Comparison of ENCODE assay signal across 8 cellular contexts in genomic region chr12:56220611-56221232, GRCh38. TPM values are rescaled to one million over a fixed set of nuclear protein-coding genes. Genes with fewer than 3 reads are reported as not detected.
DNase-seq lines count a peak whose midpoint lies in the region; ATAC-seq and TF ChIP-seq lines count a peak whose summit lies in the region.

No MANE protein-coding gene starts in this region.

- H3K4me1 Mint-ChIP-seq in activated CD4-positive, alpha-beta T cell treated with anti-CD3 and anti-CD28 coated beads, Interleukin-2, amount 10 ng/mL, durations not matched to agents 7 days and 5 days, result peaks cover 44% of the 10 kb centered on the region

- peak overlapping the region; percentile 76 for H3K4me2 ChIP-seq in neural cell (ENCODE audit: low read length)

- H3K4me3 ChIP-seq in SJSA1, result peak overlapping the region; percentile 56
- peak overlapping the region; percentile 78 for H3K4me3 ChIP-seq in neural cell (ENCODE audit: low read length)

- peaks cover 7% of the 10 kb centered on the region for H3K36me3 ChIP-seq in SJSA1
- H3K36me3 ChIP-seq in neural cell (ENCODE audit: insufficient read depth, low read length), result no peaks in the 10 kb centered on the region

- ATAC-seq in HG02852 (IDR thresholded peaks at IDR 0.05; ENCODE audit: unreplicated experiment), result no peak

- TF ChIP-seq CTCF in neural cell (IDR thresholded peaks at IDR 0.05; ENCODE audit: poor library complexity, severe bottlenecking), result no peak

- TF ChIP-seq EP300 in neural cell (conservative IDR thresholded peaks at IDR 0.05; ENCODE audit: poor library complexity, severe bottlenecking), result no peak

- peaks cover 9% of the 10 kb centered on the region for H3K79me2 ChIP-seq in neural cell (replicated peaks; ENCODE audit: insufficient read depth, low read length)

- no peaks in the 10 kb centered on the region for H3K27me3 Mint-ChIP-seq in activated CD4-positive, alpha-beta T cell treated with anti-CD3 and anti-CD28 coated beads, Interleukin-2, amount 10 ng/mL, durations not matched to agents 7 days and 5 days

- no peaks in the 10 kb centered on the region for H4K20me1 ChIP-seq in neural cell (ENCODE audit: insufficient read depth)

- H3K4me1 ChIP-seq in SJSA1 (replicated peaks), result peaks cover 20% of the 10 kb centered on the region

- no peak for DNase-seq in activated CD4-positive, alpha-beta T cell treated with anti-CD3 and anti-CD28 coated beads, Interleukin-2, amount 10 ng/mL, durations not matched to agents 7 days and 5 days
- DNase-seq in activated CD4-positive, alpha-beta T cell treated with anti-CD3 and anti-CD28 coated beads for 48 hours, result no peak
- DNase-seq in SJSA1 (ENCODE audit: low read depth in 1 of 2, low spot score in 2 of 2) (peak in 1 of 2 experiments; percentile 30), epithelial cell of prostate (ENCODE audit: low read depth, low spot score) (no peak), COLO829 (ENCODE audit: low spot score) (no peak), RPMI8226 (no peak)

- H2AFZ ChIP-seq in neural cell (ENCODE audit: low read depth, low read length), result peak overlapping the region; percentile 74

- H3K9ac ChIP-seq in neural cell (ENCODE audit: low read length), result peak overlapping the region; percentile 97

- CTCF ChIA-PET in activated CD4-positive, alpha-beta T cell treated with anti-CD3 and anti-CD28 coated beads, Interleukin-2, amount 10 ng/mL, durations not matched to agents 7 days and 5 days (lab: Charles Lee), result interaction anchor here (0.6 to 4.0 kb wide), 11 partner anchors 10 to 101 kb away, joined by 3 to 39 read pairs (median 5); partner anchors contain the start of genes ANKRD52, ESYT1 and SMARCC2

- H3K36me3 Mint-ChIP-seq in activated CD4-positive, alpha-beta T cell treated with anti-CD3 and anti-CD28 coated beads, Interleukin-2, amount 10 ng/mL, durations not matched to agents 7 days and 5 days (ENCODE audit: low read depth), result peaks cover 3% of the 10 kb centered on the region

- H3K27me3 ChIP-seq in SJSA1 (replicated peaks) (no peaks in the 10 kb centered on the region), neural cell (ENCODE audit: insufficient read depth, low read depth, low read length) (no peaks in the 10 kb centered on the region)

- peak overlapping the region; percentile 90 for H3K4me3 Mint-ChIP-seq in activated CD4-positive, alpha-beta T cell treated with anti-CD3 and anti-CD28 coated beads, Interleukin-2, amount 10 ng/mL, durations not matched to agents 7 days and 5 days

- H3K9me3 Mint-ChIP-seq in activated CD4-positive, alpha-beta T cell treated with anti-CD3 and anti-CD28 coated beads, Interleukin-2, amount 10 ng/mL, durations not matched to agents 7 days and 5 days, result no peaks in the 10 kb centered on the region

- peak overlapping the region; percentile 93 for H3K27ac Mint-ChIP-seq in activated CD4-positive, alpha-beta T cell treated with anti-CD3 and anti-CD28 coated beads, Interleukin-2, amount 10 ng/mL, durations not matched to agents 7 days and 5 days

- H3K9me3 ChIP-seq in SJSA1 (replicated peaks), result no peaks in the 10 kb centered on the region
- no peaks in the 10 kb centered on the region for H3K9me3 ChIP-seq in neural cell (ENCODE audit: low read length)

- H3K27ac ChIP-seq in SJSA1, result peak overlapping the region; percentile 77
- peak overlapping the region; percentile 95 for H3K27ac ChIP-seq in epithelial cell of prostate
- H3K27ac ChIP-seq in neural cell (ENCODE audit: low read length), result peak overlapping the region; percentile 99

- H3F3A ChIP-seq in neural cell (ENCODE audit: insufficient read depth, low read length, poor library complexity, severe bottlenecking), result peaks cover 5% of the 10 kb centered on the region

- POLR2A ChIA-PET in activated CD4-positive, alpha-beta T cell treated with anti-CD3 and anti-CD28 coated beads, Interleukin-2, amount 10 ng/mL, durations not matched to agents 7 days and 5 days (lab: Charles Lee), result interaction anchor here (0.7 kb wide), 2 partner anchors 11 to 49 kb away, joined by 3 to 4 read pairs; no protein-coding TSS in a partner anchor

- no peak for TF ChIP-seq RAD21 in neural cell (conservative IDR thresholded peaks at IDR 0.05)

- H3K9me2 ChIP-seq in neural cell (ENCODE audit: insufficient read depth, low read length), result no peaks in the 10 kb centered on the region

TF ChIP-seq in neural cell, 6 proteins besides CTCF, POLR2A, EP300 and RAD21:
- TF ChIP-seq SMC3 (conservative IDR thresholded peaks at IDR 0.05; ENCODE audit: poor library complexity) (no peak), MXI1 (conservative IDR thresholded peaks at IDR 0.05; ENCODE audit: poor library complexity, severe bottlenecking) (no peak), TAF1 (IDR thresholded peaks at IDR 0.05; ENCODE audit: low read depth) (no peak), POLR2AphosphoS5 (IDR thresholded peaks at IDR 0.05) (no peak), EZH2 (IDR thresholded peaks at IDR 0.05; ENCODE audit: borderline replicate concordance, insufficient read depth, low read length, poor library complexity, severe bottlenecking) (no peak)
- TF ChIP-seq, protein P1, sequence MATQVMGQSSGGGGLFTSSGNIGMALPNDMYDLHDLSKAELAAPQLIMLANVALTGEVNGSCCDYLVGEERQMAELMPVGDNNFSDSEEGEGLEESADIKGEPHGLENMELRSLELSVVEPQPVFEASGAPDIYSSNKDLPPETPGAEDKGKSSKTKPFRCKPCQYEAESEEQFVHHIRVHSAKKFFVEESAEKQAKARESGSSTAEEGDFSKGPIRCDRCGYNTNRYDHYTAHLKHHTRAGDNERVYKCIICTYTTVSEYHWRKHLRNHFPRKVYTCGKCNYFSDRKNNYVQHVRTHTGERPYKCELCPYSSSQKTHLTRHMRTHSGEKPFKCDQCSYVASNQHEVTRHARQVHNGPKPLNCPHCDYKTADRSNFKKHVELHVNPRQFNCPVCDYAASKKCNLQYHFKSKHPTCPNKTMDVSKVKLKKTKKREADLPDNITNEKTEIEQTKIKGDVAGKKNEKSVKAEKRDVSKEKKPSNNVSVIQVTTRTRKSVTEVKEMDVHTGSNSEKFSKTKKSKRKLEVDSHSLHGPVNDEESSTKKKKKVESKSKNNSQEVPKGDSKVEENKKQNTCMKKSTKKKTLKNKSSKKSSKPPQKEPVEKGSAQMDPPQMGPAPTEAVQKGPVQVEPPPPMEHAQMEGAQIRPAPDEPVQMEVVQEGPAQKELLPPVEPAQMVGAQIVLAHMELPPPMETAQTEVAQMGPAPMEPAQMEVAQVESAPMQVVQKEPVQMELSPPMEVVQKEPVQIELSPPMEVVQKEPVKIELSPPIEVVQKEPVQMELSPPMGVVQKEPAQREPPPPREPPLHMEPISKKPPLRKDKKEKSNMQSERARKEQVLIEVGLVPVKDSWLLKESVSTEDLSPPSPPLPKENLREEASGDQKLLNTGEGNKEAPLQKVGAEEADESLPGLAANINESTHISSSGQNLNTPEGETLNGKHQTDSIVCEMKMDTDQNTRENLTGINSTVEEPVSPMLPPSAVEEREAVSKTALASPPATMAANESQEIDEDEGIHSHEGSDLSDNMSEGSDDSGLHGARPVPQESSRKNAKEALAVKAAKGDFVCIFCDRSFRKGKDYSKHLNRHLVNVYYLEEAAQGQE (IDR thresholded peaks at IDR 0.05; ENCODE audit: borderline replicate concordance), result no peak
TF ChIP-seq in neural cell: peak in this region for 0.

RNA-seq across cellular contexts. Expression of gene RNF41, which starts 1.0 kb away (rescaled TPM):
- total RNA-seq in activated CD4-positive, alpha-beta T cell treated with anti-CD3 and anti-CD28 coated beads, Interleukin-2, amount 10 ng/mL, durations not matched to agents 7 days and 5 days, result 10 to 100 TPM; 30.1 to 31.6 TPM
- 28.5 and 46.7 TPM in 2 replicates for total RNA-seq in SJSA1 (2014; rRNA removed; shearing (Covaris generic))
- 87.9 and 108 TPM in 2 replicates for polyA plus RNA-seq in neural cell
- 128 and 153 TPM in 2 replicates for polyA minus RNA-seq in neural cell

RNA-seq across cellular contexts. Expression of gene NABP2, which starts 3.4 kb away (rescaled TPM):
- 10 to 100 TPM; 56.7 to 63.5 TPM for total RNA-seq in activated CD4-positive, alpha-beta T cell treated with anti-CD3 and anti-CD28 coated beads, Interleukin-2, amount 10 ng/mL, durations not matched to agents 7 days and 5 days
- 47.8 and 55.7 TPM in 2 replicates for total RNA-seq in SJSA1 (2014; rRNA removed; shearing (Covaris generic))
- 54.3 and 79.1 TPM in 2 replicates for polyA plus RNA-seq in neural cell
- 25.8 and 25.9 TPM in 2 replicates for polyA minus RNA-seq in neural cell

RNA-seq across cellular contexts. Expression of gene SLC39A5, which starts 9.1 kb away (rescaled TPM):
- under 1 TPM in 1 of 2 experiments, not detected in 1; 0.64 TPM for total RNA-seq in activated CD4-positive, alpha-beta T cell treated with anti-CD3 and anti-CD28 coated beads, Interleukin-2, amount 10 ng/mL, durations not matched to agents 7 days and 5 days
- not detected in 2 replicates for total RNA-seq in SJSA1 (2014; rRNA removed; shearing (Covaris generic))
- 0.33 TPM in 1 of 2 replicates, not detected in the other for polyA plus RNA-seq in neural cell
- not detected in 2 replicates for polyA minus RNA-seq in neural cell

RNA-seq across cellular contexts. Expression of gene SMARCC2, which starts 31.4 kb away (rescaled TPM):
- 100 to 1,000 TPM; 140 to 173 TPM for total RNA-seq in activated CD4-positive, alpha-beta T cell treated with anti-CD3 and anti-CD28 coated beads, Interleukin-2, amount 10 ng/mL, durations not matched to agents 7 days and 5 days
- 20.9 and 33.4 TPM in 2 replicates for total RNA-seq in SJSA1 (2014; rRNA removed; shearing (Covaris generic))
- polyA plus RNA-seq in neural cell, result 85.6 and 93.2 TPM in 2 replicates
- 157 TPM in 2 replicates for polyA minus RNA-seq in neural cell

RNA-seq across cellular contexts. Expression of gene ANKRD52, which starts 37.5 kb away (rescaled TPM):
- total RNA-seq in activated CD4-positive, alpha-beta T cell treated with anti-CD3 and anti-CD28 coated beads, Interleukin-2, amount 10 ng/mL, durations not matched to agents 7 days and 5 days, result 10 to 100 TPM; 39.0 to 45.9 TPM
- 9.6 and 12.7 TPM in 2 replicates for total RNA-seq in SJSA1 (2014; rRNA removed; shearing (Covaris generic))
- polyA plus RNA-seq in neural cell, result 7.3 and 8.3 TPM in 2 replicates
- polyA minus RNA-seq in neural cell, result 12.2 and 17.2 TPM in 2 replicates
